Comparison of ENCODE assay signal across 8 cellular contexts in the genomic region with DNA sequence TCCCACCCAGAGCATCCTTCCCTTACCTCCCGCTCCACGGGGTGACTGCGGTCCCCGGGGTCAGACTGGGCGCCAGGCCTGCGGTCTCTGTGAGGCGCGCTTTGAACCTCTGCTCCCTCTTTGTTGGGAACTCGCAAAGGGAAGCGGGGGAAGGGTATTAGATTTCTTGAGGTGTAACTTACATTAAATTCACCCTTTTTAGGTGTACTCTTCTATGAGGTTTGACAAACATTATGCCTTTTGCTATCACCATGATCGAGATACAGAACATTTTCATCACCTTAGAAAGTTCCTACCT. TPM values are rescaled to one million over a fixed set of nuclear protein-coding genes. Genes with fewer than 3 reads are reported as not detected.
DNase-seq lines count a peak whose midpoint lies in the region; ATAC-seq, FAIRE-seq and TF ChIP-seq lines count a peak whose summit lies in the region.

No MANE protein-coding gene starts in this region.

- no peaks in the 10 kb centered on the region for H3K9me3 ChIP-seq in heart right ventricle
- H3K9me3 ChIP-seq in astrocyte (ENCODE audit: insufficient read depth, low read depth, low read length), result no peaks in the 10 kb centered on the region
- no peaks in the 10 kb centered on the region for H3K9me3 ChIP-seq in vagina

- H3K27me3 Mint-ChIP-seq in astrocyte (ENCODE audit: low read depth, unreplicated experiment), result no peaks in the 10 kb centered on the region
- no peaks in the 10 kb centered on the region for H3K27me3 Mint-ChIP-seq in memory B cell

- H3K27me3 ChIP-seq in heart right ventricle, result no peaks in the 10 kb centered on the region
- no peaks in the 10 kb centered on the region for H3K27me3 ChIP-seq in astrocyte (ENCODE audit: insufficient read depth, low read length)
- no peaks in the 10 kb centered on the region for H3K27me3 ChIP-seq in vagina

- peaks cover 5% of the 10 kb centered on the region for H3K4me1 Mint-ChIP-seq in astrocyte (ENCODE audit: low read depth, unreplicated experiment)
- H3K4me1 Mint-ChIP-seq in memory B cell, result peaks cover 38% of the 10 kb centered on the region

- H3K36me3 ChIP-seq in heart right ventricle (peaks cover 0 to 14% (median 2%) of the 10 kb centered on the region in 9 donors), astrocyte (ENCODE audit: insufficient read depth, low read length) (peaks cover 3% of the 10 kb centered on the region), vagina (peaks cover 0 to 3% of the 10 kb centered on the region in 2 donors)

- H3K27ac ChIP-seq in heart right ventricle (peak overlapping the region; percentile 49 to 93 (median 86)), astrocyte (ENCODE audit: low read depth, low read length) (peak overlapping the region; percentile 77), vagina (peak overlapping the region; percentile 83)

- TF ChIP-seq CTCF in heart right ventricle (IDR thresholded peaks at IDR 0.05) (no peak), astrocyte (IDR thresholded peaks at IDR 0.05; ENCODE audit: insufficient read depth, low read depth, low read length) (no peak), vagina (IDR thresholded peaks at IDR 0.05) (no peak)

- H2AFZ ChIP-seq in astrocyte (ENCODE audit: low read depth, low read length), result peak overlapping the region; percentile 94

- ATAC-seq in heart right ventricle, result peak in 1 of 8 donors; percentile 46
- no peak for ATAC-seq in Right ventricle myocardium superior (ENCODE audit: poor library complexity)
- ATAC-seq in memory B cell (ENCODE audit: low read depth), result no peak
- no peak for ATAC-seq in GM21576 (IDR thresholded peaks at IDR 0.05; ENCODE audit: unreplicated experiment)

- no peak for DNase-seq in heart right ventricle
- DNase-seq in Right ventricle myocardium superior, result no peak
- DNase-seq in astrocyte (ENCODE audit: low read depth), result no peak
- DNase-seq in memory B cell (ENCODE audit: low spot score in 2 of 2), result no peak
- no peak for DNase-seq in vagina (ENCODE audit: extremely low spot score in 2 of 2)
- no peak for DNase-seq in AG08395 (ENCODE audit: low spot score)
- DNase-seq in globus pallidus (ENCODE audit: low spot score), result no peak

- peak overlapping the region; percentile 41 for H3K27ac Mint-ChIP-seq in astrocyte (ENCODE audit: unreplicated experiment)
- H3K27ac Mint-ChIP-seq in memory B cell, result peak overlapping the region; percentile 82

- no peaks in the 10 kb centered on the region for H3K9me3 Mint-ChIP-seq in astrocyte (ENCODE audit: unreplicated experiment)
- no peaks in the 10 kb centered on the region for H3K9me3 Mint-ChIP-seq in memory B cell

- peak overlapping the region; percentile 96 for H3K4me2 ChIP-seq in astrocyte (ENCODE audit: low read length)

- no peak for FAIRE-seq in astrocyte (lab: Jason Lieb, UNC)

- H3K4me3 Mint-ChIP-seq in astrocyte (ENCODE audit: unreplicated experiment), result peak overlapping the region; percentile 87
- H3K4me3 Mint-ChIP-seq in memory B cell, result peak overlapping the region; percentile 96

- H3K4me3 ChIP-seq in heart right ventricle, result peak overlapping the region; percentile 66 to 90 (median 80)
- peak overlapping the region; percentile 68 for H3K4me3 ChIP-seq in astrocyte (ENCODE audit: insufficient read depth, low read depth, low read length)
- H3K4me3 ChIP-seq in vagina, result peak overlapping the region; percentile 76 to 81

- TF ChIP-seq POLR2A in vagina (IDR thresholded peaks at IDR 0.05), result no peak

- H3K4me1 ChIP-seq in heart right ventricle (peaks cover 0 to 55% (median 23%) of the 10 kb centered on the region in 9 donors), astrocyte (ENCODE audit: insufficient read depth, low read length) (peaks cover 11% of the 10 kb centered on the region), vagina (peaks cover 41% of the 10 kb centered on the region)

- H3K79me2 ChIP-seq in astrocyte (ENCODE audit: insufficient read depth, low read length), result peaks cover 58% of the 10 kb centered on the region

- H4K20me1 ChIP-seq in astrocyte (ENCODE audit: insufficient read depth, low read length), result peaks cover 9% of the 10 kb centered on the region

- H3K9ac ChIP-seq in astrocyte (ENCODE audit: low read length), result peak overlapping the region; percentile 95

- intact Hi-C loops in heart right ventricle (cut with DNase I) (loop anchor here in 9 of 10 donors (5.0 to 10.0 kb wide), 6 partner anchors 89 to 159 kb away; partner anchors contain the start of genes GRSF1 (in 4 of the 9) and MOB1B (in 4 of the 9)), Right ventricle myocardium superior (cut with DNase I) (loop anchor here (10.0 kb wide), 2 partner anchors 109 to 339 kb away; no protein-coding TSS in a partner anchor), vagina (cut with DNase I) (loop anchor here (10.0 kb wide), 1 partner anchor 159 kb away; the partner anchor contains the start of gene GRSF1)

- H3K36me3 Mint-ChIP-seq in astrocyte (ENCODE audit: low read depth, unreplicated experiment) (peaks cover under 1% of the 10 kb centered on the region), memory B cell (peaks cover 7% of the 10 kb centered on the region)

- 3% methylated on average over 11 of the region's 11 CpGs for WGBS in heart right ventricle, 2 donors

RNA-seq across cellular contexts. Expression of gene DCK, which starts 0.6 kb away (rescaled TPM):
- total RNA-seq in heart right ventricle (1 to 10 TPM; 4.7 to 9.3 (median 6.5) TPM), Right ventricle myocardium superior (6.4 TPM), astrocyte (7.0 and 10.8 TPM in 2 replicates), vagina (10.3 TPM)
- polyA plus RNA-seq in heart right ventricle, result 1 to 10 TPM; 2.5 to 4.7 TPM
